32 cellular contexts compared by ENCODE assay signal in the genomic region with DNA sequence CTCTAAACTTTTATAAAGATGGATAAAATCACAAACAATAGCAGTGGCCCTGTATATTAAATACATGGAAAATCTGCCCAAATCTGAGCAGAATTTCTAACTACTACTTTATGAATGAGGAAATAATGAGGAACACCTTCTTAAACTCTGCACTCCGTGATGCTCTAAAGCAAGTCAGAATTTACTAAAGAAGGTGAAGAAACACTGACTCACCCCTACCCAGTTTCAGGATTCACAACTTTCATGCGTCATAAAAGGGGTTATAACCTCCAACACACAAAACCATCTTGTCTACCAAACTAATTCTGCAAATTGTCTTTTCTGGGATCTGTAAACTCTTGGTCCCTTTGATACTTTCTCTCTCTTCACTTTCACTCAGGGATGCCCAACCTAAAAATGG.
"Had no signal": no experiment of that assay in that cellular context is flagged by ENCODE, and none has a peak within 500 bp of the region (broad histone marks: within the 10 kb centered on the region; RNA-seq: fewer than 3 reads in every experiment).

No MANE protein-coding gene starts in this region.

- DNase-seq: activated B cell treated with CpG ODN at 0.5 μM for 24 hours; activated CD4-positive, alpha-beta memory T cell treated with anti-CD3 and anti-CD28 coated beads for 36 hours; activated CD4-positive, alpha-beta T cell treated with anti-CD3 and anti-CD28 coated beads for 48 hours; activated CD4-positive, alpha-beta T cell treated with anti-CD3 and anti-CD28 coated beads, Interleukin-2, amount 10 ng/mL, durations not matched to agents 7 days and 5 days; activated CD4-positive, alpha-beta T cell treated with anti-CD3 and anti-CD28 coated beads, Interleukin-2, amount 50 U/mL, for 4 hours; activated CD4-positive, CD25-positive, alpha-beta regulatory T cell treated with anti-CD3 and anti-CD28 coated beads, Interleukin-2, amount 50 U/mL, for 72 hours; activated CD8-positive, alpha-beta memory T cell treated with anti-CD3 and anti-CD28 coated beads, Interleukin-2, amount 50 U/mL, for 4 hours; activated CD8-positive, alpha-beta T cell treated with anti-CD3 and anti-CD28 coated beads for 36 hours; activated effector memory CD4-positive, alpha-beta T cell treated with anti-CD3 and anti-CD28 coated beads, Interleukin-2, amount 50 U/mL, for 16 hours; activated gamma-delta T cell treated with Interleukin-2 at 50 U/mL for 16 hours; activated naive CD4-positive, alpha-beta T cell; activated naive CD4-positive, alpha-beta T cell treated with anti-CD3 and anti-CD28 coated beads for 36 hours; activated naive CD4-positive, alpha-beta T cell treated with anti-CD3 and anti-CD28 coated beads, Interleukin-2, amount 50 U/mL, for 16 hours; activated naive CD8-positive, alpha-beta T cell treated with anti-CD3 and anti-CD28 coated beads for 36 hours; activated T-cell treated with anti-CD3 and anti-CD28 coated beads for 4 hours; activated T-cell treated with anti-CD3 and anti-CD28 coated beads, Interleukin-2, amount 50 U/mL, for 1 hour; activated T-cell treated with anti-CD3 and anti-CD28 coated beads, Interleukin-2, amount 50 U/mL, for 48 hours; adrenal gland; amniotic stem cell; aorta; body of pancreas; brain microvascular endothelial cell; central memory CD4-positive, alpha-beta T cell; SW 1271; T-helper 1 cell; T-helper 2 cell; T-helper 9 cell had no signal

- H3K9me3 ChIP-seq: adrenal gland, body of pancreas, breast epithelium had no signal

- H3K4me3 ChIP-seq: adrenal gland, body of pancreas, breast epithelium had no signal

- H3K4me3 Mint-ChIP-seq: activated B cell treated with CpG ODN at 0.5 μM for 24 hours; activated CD4-positive, alpha-beta memory T cell treated with anti-CD3 and anti-CD28 coated beads for 36 hours; activated CD4-positive, alpha-beta T cell treated with anti-CD3 and anti-CD28 coated beads, Interleukin-2, amount 10 ng/mL, durations not matched to agents 7 days and 5 days; activated CD8-positive, alpha-beta T cell treated with anti-CD3 and anti-CD28 coated beads for 36 hours; activated naive CD4-positive, alpha-beta T cell treated with anti-CD3 and anti-CD28 coated beads for 36 hours; activated naive CD8-positive, alpha-beta T cell treated with anti-CD3 and anti-CD28 coated beads for 36 hours; activated T-helper 1 cell treated with anti-CD3 and anti-CD28 coated beads, Interleukin-12 subunit alpha, Interleukin-12 subunit beta, Interleukin-2, Interleukin-4 antibody, amounts not matched to agents 30 ng/mL and 10 ng/mL and 1 ng/mL, durations not matched to agents 14 hours and 24 hours and 36 hours; T-helper 1 cell treated with Interleukin-12 subunit alpha and Interleukin-12 subunit beta and Interleukin-4 antibody, amounts not matched to agents 30 μg/mL and 1 μg/mL, for 36 hours; T-helper 2 cell treated with Interferon-gamma antibody and Interleukin-4, amounts not matched to agents 5 μg/mL and 100 μg/mL, for 36 hours had no signal

- H3K27me3 Mint-ChIP-seq: activated B cell treated with CpG ODN at 0.5 μM for 24 hours; activated CD4-positive, alpha-beta T cell treated with anti-CD3 and anti-CD28 coated beads, Interleukin-2, amount 10 ng/mL, durations not matched to agents 7 days and 5 days; activated naive CD8-positive, alpha-beta T cell treated with anti-CD3 and anti-CD28 coated beads for 36 hours had no signal

- H3K36me3 ChIP-seq: adrenal gland, brain microvascular endothelial cell, breast epithelium had no signal

- H3K4me1 Mint-ChIP-seq: activated B cell treated with CpG ODN at 0.5 μM for 24 hours; activated CD4-positive, alpha-beta T cell treated with anti-CD3 and anti-CD28 coated beads, Interleukin-2, amount 10 ng/mL, durations not matched to agents 7 days and 5 days; activated naive CD8-positive, alpha-beta T cell treated with anti-CD3 and anti-CD28 coated beads for 36 hours had no signal

- ATAC-seq: activated CD8-positive, alpha-beta T cell treated with anti-CD3 and anti-CD28 coated beads for 36 hours; body of pancreas had no signal

- H3K27ac Mint-ChIP-seq: activated B cell treated with CpG ODN at 0.5 μM for 24 hours; activated CD4-positive, alpha-beta memory T cell treated with anti-CD3 and anti-CD28 coated beads for 36 hours; activated CD4-positive, alpha-beta T cell treated with anti-CD3 and anti-CD28 coated beads, Interleukin-2, amount 10 ng/mL, durations not matched to agents 7 days and 5 days; activated CD8-positive, alpha-beta T cell treated with anti-CD3 and anti-CD28 coated beads for 36 hours; activated naive CD4-positive, alpha-beta T cell treated with anti-CD3 and anti-CD28 coated beads for 36 hours; activated naive CD4-positive, alpha-beta T cell treated with anti-CD3 and anti-CD28 coated beads, Interleukin-2, amount 50 U/mL, for 72 hours; activated naive CD8-positive, alpha-beta T cell treated with anti-CD3 and anti-CD28 coated beads for 36 hours; activated T-helper 1 cell treated with anti-CD3 and anti-CD28 coated beads, Interleukin-12 subunit alpha, Interleukin-12 subunit beta, Interleukin-2, Interleukin-4 antibody, amounts not matched to agents 30 ng/mL and 10 ng/mL and 1 ng/mL, durations not matched to agents 14 hours and 24 hours and 36 hours; T-helper 1 cell treated with Interleukin-12 subunit alpha and Interleukin-12 subunit beta and Interleukin-4 antibody, amounts not matched to agents 30 μg/mL and 1 μg/mL, for 36 hours; T-helper 2 cell treated with Interferon-gamma antibody and Interleukin-4, amounts not matched to agents 5 μg/mL and 100 μg/mL, for 36 hours had no signal

- H3K9me3 Mint-ChIP-seq: activated B cell treated with CpG ODN at 0.5 μM for 24 hours; activated CD4-positive, alpha-beta memory T cell treated with anti-CD3 and anti-CD28 coated beads for 36 hours; activated CD4-positive, alpha-beta T cell treated with anti-CD3 and anti-CD28 coated beads, Interleukin-2, amount 10 ng/mL, durations not matched to agents 7 days and 5 days; activated CD8-positive, alpha-beta T cell treated with anti-CD3 and anti-CD28 coated beads for 36 hours; activated naive CD4-positive, alpha-beta T cell treated with anti-CD3 and anti-CD28 coated beads for 36 hours; activated naive CD4-positive, alpha-beta T cell treated with anti-CD3 and anti-CD28 coated beads, Interleukin-2, amount 50 U/mL, for 72 hours; activated naive CD8-positive, alpha-beta T cell treated with anti-CD3 and anti-CD28 coated beads for 36 hours; activated T-helper 1 cell treated with anti-CD3 and anti-CD28 coated beads, Interleukin-12 subunit alpha, Interleukin-12 subunit beta, Interleukin-2, Interleukin-4 antibody, amounts not matched to agents 30 ng/mL and 10 ng/mL and 1 ng/mL, durations not matched to agents 14 hours and 24 hours and 36 hours; T-helper 1 cell treated with Interleukin-12 subunit alpha and Interleukin-12 subunit beta and Interleukin-4 antibody, amounts not matched to agents 30 μg/mL and 1 μg/mL, for 36 hours; T-helper 2 cell treated with Interferon-gamma antibody and Interleukin-4, amounts not matched to agents 5 μg/mL and 100 μg/mL, for 36 hours had no signal

- H3K36me3 Mint-ChIP-seq: activated CD4-positive, alpha-beta memory T cell treated with anti-CD3 and anti-CD28 coated beads for 36 hours; activated naive CD4-positive, alpha-beta T cell treated with anti-CD3 and anti-CD28 coated beads, Interleukin-2, amount 50 U/mL, for 72 hours; activated naive CD8-positive, alpha-beta T cell treated with anti-CD3 and anti-CD28 coated beads for 36 hours had no signal

- H3K4me1 ChIP-seq: adrenal gland, breast epithelium had no signal
